Comparison of ENCODE assay signal across 28 cellular contexts in the genomic region with DNA sequence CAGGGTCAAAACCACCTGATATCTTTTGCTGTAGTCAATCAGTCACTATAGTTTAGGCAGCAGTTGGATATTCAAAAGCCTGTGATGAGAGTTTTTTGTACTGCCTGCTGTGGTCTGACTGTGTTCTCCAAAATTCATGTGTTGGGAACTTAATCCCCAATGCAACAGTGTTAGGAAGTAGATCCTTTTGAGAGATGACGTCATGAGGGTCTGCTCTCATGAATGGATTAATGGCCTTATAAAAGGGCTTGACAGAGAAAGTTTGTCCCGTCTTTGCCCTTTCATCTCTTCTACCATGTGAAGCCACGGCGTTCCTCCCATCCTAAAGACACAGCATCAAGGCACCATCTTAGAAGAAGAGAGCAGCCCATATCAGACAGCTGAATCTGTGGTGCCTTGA.
"Had no signal": no experiment of that assay in that cellular context is flagged by ENCODE, and none has a peak within 500 bp of the region (broad histone marks: within the 10 kb centered on the region; RNA-seq: fewer than 3 reads in every experiment).

No MANE protein-coding gene starts in this region.

- H3K36me3 ChIP-seq: stomach, suprapubic skin, thoracic aorta, thyroid gland, tibial artery, tibial nerve, transverse colon, upper lobe of left lung, upper lobe of right lung, uterus, vagina had no signal

- H3K36me3 Mint-ChIP-seq: stimulated activated effector memory CD8-positive, alpha-beta T cell treated with anti-CD3 and anti-CD28 coated beads, Interleukin-12 subunit alpha, Interleukin-12 subunit beta, amount 100 ng/mL, for 72 hours; stimulated activated memory B cell treated with anti-CD40 and anti-IgM and Interleukin-4, amounts not matched to agents 10 μg/mL and 1 μg/mL and 100 μg/mL, for 72 hours; stimulated activated naive B cell treated with anti-CD40 and anti-IgM and Interleukin-4, amounts not matched to agents 10 μg/mL and 1 μg/mL and 100 μg/mL, for 72 hours; type B pancreatic cell had no signal

- H3K4me3 Mint-ChIP-seq: stimulated activated effector memory CD8-positive, alpha-beta T cell treated with anti-CD3 and anti-CD28 coated beads, Interleukin-12 subunit alpha, Interleukin-12 subunit beta, amount 100 ng/mL, for 72 hours; stimulated activated memory B cell treated with anti-CD40 and anti-IgM and Interleukin-4, amounts not matched to agents 10 μg/mL and 1 μg/mL and 100 μg/mL, for 72 hours; stimulated activated naive B cell treated with anti-CD40 and anti-IgM and Interleukin-4, amounts not matched to agents 10 μg/mL and 1 μg/mL and 100 μg/mL, for 72 hours; stimulated activated naive CD8-positive, alpha-beta T cell treated with anti-CD3 and anti-CD28 coated beads, Interleukin-15, amount 100 ng/mL, for 72 hours; stimulated activated naive CD8-positive, alpha-beta T cell treated with anti-CD3 and anti-CD28 coated beads, Interleukin-15, Interleukin-2, amounts not matched to agents 100 ng/mL and 50 ng/mL, for 24 hours; type B pancreatic cell had no signal

- H3K9me3 ChIP-seq: stomach, suprapubic skin, testis, thoracic aorta, thyroid gland, tibial artery, tibial nerve, transverse colon, upper lobe of left lung, upper lobe of right lung, uterus, vagina had no signal

- ATAC-seq: stimulated activated effector memory CD8-positive, alpha-beta T cell treated with anti-CD3 and anti-CD28 coated beads, Interleukin-12 subunit alpha, Interleukin-12 subunit beta, amount 100 ng/mL, for 72 hours; stimulated activated memory B cell treated with anti-CD40 and anti-IgM and Interleukin-4, amounts not matched to agents 10 μg/mL and 1 μg/mL and 100 μg/mL, for 72 hours; stimulated activated naive B cell treated with anti-CD40 and anti-IgM and Interleukin-4, amounts not matched to agents 10 μg/mL and 1 μg/mL and 100 μg/mL, for 72 hours; stimulated activated naive CD8-positive, alpha-beta T cell treated with anti-CD3 and anti-CD28 coated beads, Interleukin-15, amount 100 ng/mL, for 72 hours; stimulated activated naive CD8-positive, alpha-beta T cell treated with anti-CD3 and anti-CD28 coated beads, Interleukin-15, Interleukin-2, amounts not matched to agents 100 U/mL and 50 U/mL, for 24 hours; upper lobe of right lung had no signal

- FAIRE-seq: urothelium cell line had no signal

- H3K27me3 Mint-ChIP-seq: stimulated activated memory B cell treated with anti-CD40 and anti-IgM and Interleukin-4, amounts not matched to agents 10 μg/mL and 1 μg/mL and 100 μg/mL, for 72 hours; stimulated activated naive B cell treated with anti-CD40 and anti-IgM and Interleukin-4, amounts not matched to agents 10 μg/mL and 1 μg/mL and 100 μg/mL, for 72 hours; stimulated activated naive CD8-positive, alpha-beta T cell treated with anti-CD3 and anti-CD28 coated beads, Interleukin-15, amount 100 ng/mL, for 72 hours; stimulated activated naive CD8-positive, alpha-beta T cell treated with anti-CD3 and anti-CD28 coated beads, Interleukin-15, Interleukin-2, amounts not matched to agents 100 ng/mL and 50 ng/mL, for 24 hours; type B pancreatic cell had no signal

- H3K4me1 ChIP-seq: stomach, suprapubic skin, testis, thyroid gland, tibial nerve, transverse colon, upper lobe of left lung, upper lobe of right lung, uterus, vagina had no signal

- H3K4me3 ChIP-seq: stomach, suprapubic skin, testis, thoracic aorta, thyroid gland, tibial artery, tibial nerve, transverse colon, upper lobe of left lung, upper lobe of right lung, uterus, vagina had no signal

- DNase-seq: stimulated activated CD4-positive, alpha-beta T cell treated with anti-CD3 and anti-CD28 coated beads, Interleukin-2, amount 100 ng/mL, for 48 hours; stimulated activated CD4-positive, alpha-beta T cell treated with anti-CD3 and anti-CD28 coated beads, Interleukin-4, amount 100 ng/mL, for 1 hour; stimulated activated CD4-positive, alpha-beta T cell treated with anti-CD3 and anti-CD28 coated beads, Interleukin-4, amount 100 ng/mL, for 24 hours; stimulated activated CD4-positive, alpha-beta T cell treated with anti-CD3 and anti-CD28 coated beads, Interleukin-4, amount 100 ng/mL, for 4 hours; stimulated activated CD8-positive, alpha-beta memory T cell treated with anti-CD3 and anti-CD28 coated beads, Interleukin-4, amount 100 ng/mL, for 48 hours; stimulated activated naive B cell treated with anti-CD40 and anti-IgM and Interleukin-4, amounts not matched to agents 10 μg/mL and 1 μg/mL and 100 μg/mL, for 72 hours; stimulated activated naive CD4-positive, alpha-beta T cell; stimulated activated naive CD4-positive, alpha-beta T cell treated with Interleukin-2 at 50 U/mL for 16 hours; stimulated activated naive CD8-positive, alpha-beta T cell treated with anti-CD3 and anti-CD28 coated beads, Interleukin-15, amount 100 ng/mL, for 72 hours; stimulated activated naive CD8-positive, alpha-beta T cell treated with anti-CD3 and anti-CD28 coated beads, Interleukin-15, Interleukin-2, amounts not matched to agents 100 U/mL and 50 U/mL, for 24 hours; stomach; substantia nigra; testis; thyroid gland; tibial artery; transverse colon; upper lobe of left lung; upper lobe of right lung; uterus had no signal

- H3K9me3 Mint-ChIP-seq: stimulated activated effector memory CD8-positive, alpha-beta T cell treated with anti-CD3 and anti-CD28 coated beads, Interleukin-12 subunit alpha, Interleukin-12 subunit beta, amount 100 ng/mL, for 72 hours; stimulated activated memory B cell treated with anti-CD40 and anti-IgM and Interleukin-4, amounts not matched to agents 10 μg/mL and 1 μg/mL and 100 μg/mL, for 72 hours; stimulated activated naive B cell treated with anti-CD40 and anti-IgM and Interleukin-4, amounts not matched to agents 10 μg/mL and 1 μg/mL and 100 μg/mL, for 72 hours; stimulated activated naive CD8-positive, alpha-beta T cell treated with anti-CD3 and anti-CD28 coated beads, Interleukin-15, amount 100 ng/mL, for 72 hours; stimulated activated naive CD8-positive, alpha-beta T cell treated with anti-CD3 and anti-CD28 coated beads, Interleukin-15, Interleukin-2, amounts not matched to agents 100 ng/mL and 50 ng/mL, for 24 hours; type B pancreatic cell had no signal

- H3K27me3 ChIP-seq: stomach, suprapubic skin, testis, thyroid gland, tibial artery, tibial nerve, transverse colon, upper lobe of left lung, upper lobe of right lung, uterus, vagina had no signal

- H3K27ac Mint-ChIP-seq: stimulated activated effector memory CD8-positive, alpha-beta T cell treated with anti-CD3 and anti-CD28 coated beads, Interleukin-12 subunit alpha, Interleukin-12 subunit beta, amount 100 ng/mL, for 72 hours; stimulated activated memory B cell treated with anti-CD40 and anti-IgM and Interleukin-4, amounts not matched to agents 10 μg/mL and 1 μg/mL and 100 μg/mL, for 72 hours; stimulated activated naive B cell treated with anti-CD40 and anti-IgM and Interleukin-4, amounts not matched to agents 10 μg/mL and 1 μg/mL and 100 μg/mL, for 72 hours; stimulated activated naive CD8-positive, alpha-beta T cell treated with anti-CD3 and anti-CD28 coated beads, Interleukin-15, amount 100 ng/mL, for 72 hours; stimulated activated naive CD8-positive, alpha-beta T cell treated with anti-CD3 and anti-CD28 coated beads, Interleukin-15, Interleukin-2, amounts not matched to agents 100 ng/mL and 50 ng/mL, for 24 hours; type B pancreatic cell had no signal

- H3K27ac ChIP-seq: stomach, suprapubic skin, testis, thoracic aorta, thyroid gland, tibial artery, tibial nerve, transverse colon, upper lobe of left lung, upper lobe of right lung, uterus, vagina had no signal

- H3K4me1 Mint-ChIP-seq: stimulated activated effector memory CD8-positive, alpha-beta T cell treated with anti-CD3 and anti-CD28 coated beads, Interleukin-12 subunit alpha, Interleukin-12 subunit beta, amount 100 ng/mL, for 72 hours; stimulated activated memory B cell treated with anti-CD40 and anti-IgM and Interleukin-4, amounts not matched to agents 10 μg/mL and 1 μg/mL and 100 μg/mL, for 72 hours; stimulated activated naive B cell treated with anti-CD40 and anti-IgM and Interleukin-4, amounts not matched to agents 10 μg/mL and 1 μg/mL and 100 μg/mL, for 72 hours; stimulated activated naive CD8-positive, alpha-beta T cell treated with anti-CD3 and anti-CD28 coated beads, Interleukin-15, amount 100 ng/mL, for 72 hours had no signal
